ENCODE assay signal across 11 cellular contexts in genomic region chr22:20946080-20946986, GRCh38. TPM values are rescaled to one million over a fixed set of nuclear protein-coding genes. Genes with fewer than 3 reads are reported as not detected.
DNase-seq lines count a peak whose midpoint lies in the region; ATAC-seq, FAIRE-seq and TF ChIP-seq lines count a peak whose summit lies in the region.
"Had no signal": no experiment of that assay in that cellular context is flagged by ENCODE, and none has a peak within 500 bp of the region (broad histone marks: within the 10 kb centered on the region; RNA-seq: fewer than 3 reads in every experiment).

No MANE protein-coding gene starts in this region.

- H4K5ac ChIP-seq in H1 (ENCODE audit: insufficient read length, low read depth, low read length): no peak overlapping the region

- CTCF ChIA-PET in H1 (lab: Charles Lee; ENCODE audit: partially characterized antibody): interaction anchor here (0.8 to 1.2 kb wide), 4 partner anchors 10 to 156 kb away, joined by 3 to 7 read pairs (median 4); no protein-coding TSS in a partner anchor

- no peak for FAIRE-seq in H1 (lab: Jason Lieb, UNC)

- H4K91ac ChIP-seq in H1 (replicated peaks; ENCODE audit: insufficient read length, low read length): no peak overlapping the region

- peaks cover 67% of the 10 kb centered on the region for H3K36me3 Mint-ChIP-seq in nephron progenitor cell (ENCODE audit: low read depth)

- POLR2A ChIA-PET in H1 (lab: Charles Lee; ENCODE audit: partially characterized antibody): no interaction called here

- no peak overlapping the region for H3K4me2 ChIP-seq in H1 (ENCODE audit: insufficient read depth in 1 of 2, low read depth in 2 of 2, low read length in 2 of 2)

- no peak overlapping the region for H2BK20ac ChIP-seq in H1 (ENCODE audit: low read length)

- H3K36me3 ChIP-seq in MG63 (peaks cover 44% of the 10 kb centered on the region), H1 (ENCODE audit: control insufficient read depth in 2 of 4, insufficient read depth in 4 of 4, low read length in 3 of 4) (peaks cover 4 to 24% (median 18%) of the 10 kb centered on the region in 4 experiments; a peak in 6 of 8 replicates)

- H3K4me3 ChIP-seq in MG63: no peak overlapping the region
- H3K4me3 ChIP-seq in H1 (ENCODE audit: extremely low read depth in 1 of 4, insufficient read depth in 2 of 4, low read depth in 3 of 4, low read length in 4 of 4): no peak overlapping the region
- H3K4me3 ChIP-seq: gastroesophageal sphincter had no signal

- TF ChIP-seq EP300 in H1 (IDR thresholded peaks at IDR 0.05; ENCODE audit: borderline replicate concordance in 1 of 2, low read depth in 2 of 2, low read length in 2 of 2): no peak

- peaks cover 24% of the 10 kb centered on the region for H3K4me1 Mint-ChIP-seq in nephron progenitor cell

- H3K27ac ChIP-seq in H1 (ENCODE audit: low read depth, low read length): no peak overlapping the region
- H3K27ac ChIP-seq: gastroesophageal sphincter had no signal

- no peaks in the 10 kb centered on the region for H3K27me3 Mint-ChIP-seq in nephron progenitor cell (ENCODE audit: low read depth, poor library complexity)
- H3K27me3 Mint-ChIP-seq: stimulated activated naive B cell treated with anti-CD40 and anti-IgM and Interleukin-4, amounts not matched to agents 10 μg/mL and 1 μg/mL and 100 μg/mL, for 72 hours had no signal

- WGBS in H1 (ENCODE audit: extremely low coverage in 1 of 2, insufficient coverage in 1 of 2, insufficient read length in 1 of 2, insufficient replicate concordance in 2 of 2, low coverage in 1 of 2, low lambda C conversion rate in 2 of 2, missing lambda C conversion rate in 1 of 2), 2 experiments: 88% methylated on average over 7 of the region's 7 CpGs; no CpG with 5 or more reads in 1 of the 2 experiments

- peak overlapping the region; percentile 91 for H3K27ac Mint-ChIP-seq in nephron progenitor cell
- H3K27ac Mint-ChIP-seq: stimulated activated naive B cell treated with anti-CD40 and anti-IgM and Interleukin-4, amounts not matched to agents 10 μg/mL and 1 μg/mL and 100 μg/mL, for 72 hours had no signal

- no peaks in the 10 kb centered on the region for H3K9me3 Mint-ChIP-seq in nephron progenitor cell
- H3K9me3 Mint-ChIP-seq: stimulated activated naive B cell treated with anti-CD40 and anti-IgM and Interleukin-4, amounts not matched to agents 10 μg/mL and 1 μg/mL and 100 μg/mL, for 72 hours had no signal

- H3K4me3 Mint-ChIP-seq in nephron progenitor cell: no peak overlapping the region
- H3K4me3 Mint-ChIP-seq: stimulated activated naive B cell treated with anti-CD40 and anti-IgM and Interleukin-4, amounts not matched to agents 10 μg/mL and 1 μg/mL and 100 μg/mL, for 72 hours had no signal

- DNase-seq in Daoy (ENCODE audit: low read depth) (peak; percentile 43), MG63 (peak; percentile 49), H1 (ENCODE audit: low read depth in 1 of 2, low spot score in 2 of 2) (no peak), nephron progenitor cell (no peak)
- DNase-seq in stimulated activated CD4-positive, alpha-beta T cell treated with anti-CD3 and anti-CD28 coated beads, Interleukin-2, amount 100 ng/mL, for 24 hours: no peak
- DNase-seq: NCI-H446; stimulated activated naive B cell treated with anti-CD40 and anti-IgM and Interleukin-4, amounts not matched to agents 10 μg/mL and 1 μg/mL and 100 μg/mL, for 72 hours; T-helper 1 cell had no signal

- no peaks in the 10 kb centered on the region for H3K9me3 ChIP-seq in MG63
- no peaks in the 10 kb centered on the region for H3K9me3 ChIP-seq in H1 (ENCODE audit: insufficient read depth in 2 of 2, low read depth in 1 of 2, low read length in 1 of 2)
- H3K9me3 ChIP-seq: gastroesophageal sphincter had no signal

- H4K20me1 ChIP-seq in H1 (replicated peaks in 1 of 2; ENCODE audit: control insufficient read depth in 1 of 2, insufficient read depth in 2 of 2, low read length in 2 of 2): peaks cover 34 to 38% of the 10 kb centered on the region in 2 experiments

- TF ChIP-seq CTCF in H1 (IDR thresholded peaks at IDR 0.05; ENCODE audit: control extremely low read depth in 1 of 3, insufficient read depth in 1 of 3, low read depth in 1 of 3, low read length in 3 of 3) (no peak), nephron progenitor cell (IDR thresholded peaks at IDR 0.05) (no peak)

- H3K4ac ChIP-seq in H1 (replicated peaks; ENCODE audit: insufficient read length, low read depth, low read length): no peak overlapping the region

- no peak overlapping the region for H3K14ac ChIP-seq in H1 (ENCODE audit: insufficient read length)

- H3K23me2 ChIP-seq in H1 (ENCODE audit: low read depth, low read length): no peaks in the 10 kb centered on the region

- no peaks in the 10 kb centered on the region; a peak in 1 of 7 replicates for H3K4me1 ChIP-seq in H1 (replicated peaks in 1 of 4; ENCODE audit: control insufficient read depth in 3 of 4, insufficient read depth in 4 of 4, low read length in 3 of 4)

- H3K79me2 ChIP-seq in H1 (ENCODE audit: control insufficient read depth in 1 of 2, insufficient read depth in 2 of 2, low read length in 2 of 2): peaks cover 22 to 98% of the 10 kb centered on the region in 2 experiments

- ATAC-seq in HG03565 (IDR thresholded peaks at IDR 0.05; ENCODE audit: unreplicated experiment) (no peak), HG03045 (IDR thresholded peaks at IDR 0.05; ENCODE audit: unreplicated experiment) (no peak)
- ATAC-seq: gastroesophageal sphincter; stimulated activated naive B cell treated with anti-CD40 and anti-IgM and Interleukin-4, amounts not matched to agents 10 μg/mL and 1 μg/mL and 100 μg/mL, for 72 hours had no signal

- no peak overlapping the region for H2BK12ac ChIP-seq in H1 (ENCODE audit: low read depth, low read length)

- H4K8ac ChIP-seq in H1 (ENCODE audit: extremely low read depth, insufficient read depth, low read length): no peak overlapping the region

- no peak for TF ChIP-seq RAD21 in H1 (IDR thresholded peaks at IDR 0.05 in 1 of 2, conservative IDR thresholded peaks at IDR 0.05 in 1 of 2; ENCODE audit: low read depth in 2 of 2, low read length in 2 of 2)

- H2AFZ ChIP-seq in H1 (ENCODE audit: low read length): no peak overlapping the region

- no peaks in the 10 kb centered on the region for H3K27me3 ChIP-seq in MG63
- H3K27me3 ChIP-seq in H1 (replicated peaks in 1 of 4; ENCODE audit: control insufficient read depth in 3 of 4, extremely low read depth in 1 of 4, insufficient read depth in 3 of 4, low read length in 3 of 4): no peaks in the 10 kb centered on the region
- H3K27me3 ChIP-seq: gastroesophageal sphincter had no signal

- H3K9ac ChIP-seq in H1 (replicated peaks in 1 of 4; ENCODE audit: extremely low read depth in 1 of 4, low read depth in 3 of 4, low read length in 3 of 4): no peak overlapping the region

- TF ChIP-seq POLR2A in H1 (IDR thresholded peaks at IDR 0.05; ENCODE audit: control extremely low read depth in 1 of 2, low read depth in 2 of 2, low read length in 2 of 2): no peak; a peak in 1 of 3 replicates

- no peak overlapping the region for H2BK15ac ChIP-seq in H1 (ENCODE audit: low read length)

- no peak overlapping the region for H2BK120ac ChIP-seq in H1 (replicated peaks; ENCODE audit: low read depth, low read length)

- H3K79me1 ChIP-seq in H1 (ENCODE audit: low read depth, low read length): peaks cover 11% of the 10 kb centered on the region

- H3K23ac ChIP-seq in H1 (ENCODE audit: insufficient read length): no peak overlapping the region

- no peak overlapping the region for H2AK5ac ChIP-seq in H1 (ENCODE audit: low read depth, low read length)

- no peak overlapping the region for H3K56ac ChIP-seq in H1 (replicated peaks; ENCODE audit: insufficient read length, low read depth, low read length)

- H3K18ac ChIP-seq in H1 (ENCODE audit: extremely low read depth, low read length): no peak overlapping the region

- peak overlapping the region; percentile 36; the same call in 1 of the 2 replicates for H2BK5ac ChIP-seq in H1 (ENCODE audit: low read depth, low read length)

RNA-seq across cellular contexts. Expression of gene AIFM3, which starts 20.7 kb away (rescaled TPM):
- 2.0 TPM in 1 of 2 replicates, not detected in the other for total RNA-seq in Daoy (2014; rRNA removed; shearing (Covaris generic))
- total RNA-seq in MG63 (2014; rRNA removed; shearing (Covaris generic); ENCODE audit: low replicate concordance): 0.56 TPM in 1 of 2 replicates, not detected in the other
- total RNA-seq in H1 (2021; fragmentation: NEBNext Ultra II Directional; extraction: Animal tissue kit (Norgen Biotek cat#: 25700)): 0.86 and 1.4 TPM in 2 replicates
- 1.4 and 2.1 TPM in 2 replicates for polyA plus RNA-seq in H1 (2011; rRNA removed)
- polyA plus RNA-seq in H1 (2011; cell fraction: cytosol; rRNA removed): 1.7 TPM
- polyA plus RNA-seq in H1 (2011; cell fraction: nucleus; rRNA removed): 10.3 TPM
- polyA plus RNA-seq in H1 (2012, experiment 1 of 2): 1.0 to 2.8 TPM (median 2.2 TPM) in 4 replicates
- 0.83 TPM for polyA plus RNA-seq in H1 (2012, experiment 2 of 2)
- polyA plus RNA-seq in H1 (2013, experiment 1 of 2): 0.43 TPM
- polyA plus RNA-seq in H1 (2013, experiment 2 of 2): 0.37 TPM
- 0.66 and 1.0 TPM in 2 replicates for polyA minus RNA-seq in H1 (2011; rRNA and poly(A)+ RNA removed)
- polyA minus RNA-seq in H1 (2011; cell fraction: cytosol; rRNA and poly(A)+ RNA removed): not detected
- polyA minus RNA-seq in H1 (2011; cell fraction: nucleus; rRNA and poly(A)+ RNA removed): 3.4 TPM

RNA-seq across cellular contexts. Expression of gene CRKL, which starts 29.1 kb away (rescaled TPM):
- total RNA-seq in Daoy (2014; rRNA removed; shearing (Covaris generic)): 32.2 and 33.8 TPM in 2 replicates
- total RNA-seq in MG63 (2014; rRNA removed; shearing (Covaris generic); ENCODE audit: low replicate concordance): 23.1 and 25.0 TPM in 2 replicates
- total RNA-seq in H1 (2021; fragmentation: NEBNext Ultra II Directional; extraction: Animal tissue kit (Norgen Biotek cat#: 25700)): 94.5 and 97.2 TPM in 2 replicates
- polyA plus RNA-seq in H1 (2011; rRNA removed): 34.5 and 43.7 TPM in 2 replicates
- polyA plus RNA-seq in H1 (2011; cell fraction: cytosol; rRNA removed): 34.4 TPM
- 27.3 TPM for polyA plus RNA-seq in H1 (2011; cell fraction: nucleus; rRNA removed)
- 42.6 to 54.4 TPM (median 47.7 TPM) in 4 replicates for polyA plus RNA-seq in H1 (2012, experiment 1 of 2)
- 15.0 TPM for polyA plus RNA-seq in H1 (2012, experiment 2 of 2)
- 48.1 TPM for polyA plus RNA-seq in H1 (2013, experiment 1 of 2)
- polyA plus RNA-seq in H1 (2013, experiment 2 of 2): 47.6 TPM
- 58.0 and 60.1 TPM in 2 replicates for polyA minus RNA-seq in H1 (2011; rRNA and poly(A)+ RNA removed)
- polyA minus RNA-seq in H1 (2011; cell fraction: cytosol; rRNA and poly(A)+ RNA removed): 40.1 TPM
- polyA minus RNA-seq in H1 (2011; cell fraction: nucleus; rRNA and poly(A)+ RNA removed): 34.4 TPM

RNA-seq across cellular contexts. Expression of gene LZTR1, which starts 35.8 kb away (rescaled TPM):
- total RNA-seq in Daoy (2014; rRNA removed; shearing (Covaris generic)): 19.1 and 22.9 TPM in 2 replicates
- 21.2 and 25.3 TPM in 2 replicates for total RNA-seq in MG63 (2014; rRNA removed; shearing (Covaris generic); ENCODE audit: low replicate concordance)
- total RNA-seq in H1 (2021; fragmentation: NEBNext Ultra II Directional; extraction: Animal tissue kit (Norgen Biotek cat#: 25700)): 29.8 and 31.0 TPM in 2 replicates
- polyA plus RNA-seq in H1 (2011; rRNA removed): 22.3 and 32.4 TPM in 2 replicates
- polyA plus RNA-seq in H1 (2011; cell fraction: cytosol; rRNA removed): 24.8 TPM
- 124 TPM for polyA plus RNA-seq in H1 (2011; cell fraction: nucleus; rRNA removed)
- polyA plus RNA-seq in H1 (2012, experiment 1 of 2): 19.9 to 28.5 TPM (median 23.0 TPM) in 4 replicates
- polyA plus RNA-seq in H1 (2012, experiment 2 of 2): 16.9 TPM
- polyA plus RNA-seq in H1 (2013, experiment 1 of 2): 12.5 TPM
- 12.5 TPM for polyA plus RNA-seq in H1 (2013, experiment 2 of 2)
- polyA minus RNA-seq in H1 (2011; rRNA and poly(A)+ RNA removed): 23.5 and 30.5 TPM in 2 replicates
- polyA minus RNA-seq in H1 (2011; cell fraction: cytosol; rRNA and poly(A)+ RNA removed): 10.6 TPM
- 63.0 TPM for polyA minus RNA-seq in H1 (2011; cell fraction: nucleus; rRNA and poly(A)+ RNA removed)

RNA-seq across cellular contexts. Expression of gene THAP7, which starts 55.6 kb away (rescaled TPM):
- total RNA-seq in Daoy (2014; rRNA removed; shearing (Covaris generic)): 42.3 and 58.3 TPM in 2 replicates
- 33.8 and 46.5 TPM in 2 replicates for total RNA-seq in MG63 (2014; rRNA removed; shearing (Covaris generic); ENCODE audit: low replicate concordance)
- 16.2 and 16.9 TPM in 2 replicates for total RNA-seq in H1 (2021; fragmentation: NEBNext Ultra II Directional; extraction: Animal tissue kit (Norgen Biotek cat#: 25700))
- 32.5 and 40.1 TPM in 2 replicates for polyA plus RNA-seq in H1 (2011; rRNA removed)
- polyA plus RNA-seq in H1 (2011; cell fraction: cytosol; rRNA removed): 32.0 TPM
- 35.8 TPM for polyA plus RNA-seq in H1 (2011; cell fraction: nucleus; rRNA removed)
- 8.4 to 24.4 TPM (median 15.6 TPM) in 4 replicates for polyA plus RNA-seq in H1 (2012, experiment 1 of 2)
- polyA plus RNA-seq in H1 (2012, experiment 2 of 2): 16.3 TPM
- 21.9 TPM for polyA plus RNA-seq in H1 (2013, experiment 1 of 2)
- 20.4 TPM for polyA plus RNA-seq in H1 (2013, experiment 2 of 2)
- polyA minus RNA-seq in H1 (2011; rRNA and poly(A)+ RNA removed): 11.5 and 14.1 TPM in 2 replicates
- polyA minus RNA-seq in H1 (2011; cell fraction: cytosol; rRNA and poly(A)+ RNA removed): 8.6 TPM
- 40.2 TPM for polyA minus RNA-seq in H1 (2011; cell fraction: nucleus; rRNA and poly(A)+ RNA removed)

Comparison
In these comparisons a context has a peak if more than half of its experiments do, and no peak if none do; other contexts are left out.
1. DNase-seq: peak in Daoy (single experiment) and MG63 (single experiment); none in H1 (0 of 2), nephron progenitor cell (single experiment) and stimulated activated CD4-positive, alpha-beta T cell treated with anti-CD3 and anti-CD28 coated beads, Interleukin-2, amount 100 ng/mL, for 24 hours (0 of 2).